ENCODE assay signal across 9 cellular contexts in genomic region chr11:27233654-27234042, GRCh38.
DNase-seq lines count a peak whose midpoint lies in the region; ATAC-seq and TF ChIP-seq lines count a peak whose summit lies in the region.
"Had no signal": no experiment of that assay in that cellular context is flagged by ENCODE, and none has a peak within 500 bp of the region (broad histone marks: within the 10 kb centered on the region; RNA-seq: fewer than 3 reads in every experiment).

No MANE protein-coding gene starts in this region.

- no peak overlapping the region for H3K4me3 Mint-ChIP-seq in activated naive CD8-positive, alpha-beta T cell treated with anti-CD3 and anti-CD28 coated beads for 36 hours
- H3K4me3 Mint-ChIP-seq: immature natural killer cell had no signal

- peak; percentile 20 for ATAC-seq in GM19025 (IDR thresholded peaks at IDR 0.05; ENCODE audit: low read depth, unreplicated experiment)
- peak; percentile 5 for ATAC-seq in HG02840 (IDR thresholded peaks at IDR 0.05; ENCODE audit: low FRiP score, unreplicated experiment)
- peak; percentile 59 for ATAC-seq in sciatic nerve
- ATAC-seq in HG03025 (IDR thresholded peaks at IDR 0.05; ENCODE audit: low FRiP score, unreplicated experiment) = no peak

- no peaks in the 10 kb centered on the region for H3K27me3 ChIP-seq in SJSA1 (replicated peaks)

- H3K4me1 Mint-ChIP-seq in activated naive CD8-positive, alpha-beta T cell treated with anti-CD3 and anti-CD28 coated beads for 36 hours = no peaks in the 10 kb centered on the region
- H3K4me1 Mint-ChIP-seq: immature natural killer cell had no signal

- intact Hi-C loops in sciatic nerve (cut with DNase I) = no loop called here

- H3K27ac ChIP-seq in SJSA1 (peak overlapping the region; percentile 51), coronary artery (peak overlapping the region in 1 of 2 donors; percentile 21)

- H3K4me3 ChIP-seq in SJSA1 = no peak overlapping the region
- no peak overlapping the region for H3K4me3 ChIP-seq in coronary artery

- peaks cover 29% of the 10 kb centered on the region for H3K4me1 ChIP-seq in SJSA1 (replicated peaks)

- TF ChIP-seq CTCF in coronary artery (IDR thresholded peaks at IDR 0.05) = no peak

- no peaks in the 10 kb centered on the region for H3K36me3 ChIP-seq in SJSA1

- no peaks in the 10 kb centered on the region for H3K36me3 Mint-ChIP-seq in activated naive CD8-positive, alpha-beta T cell treated with anti-CD3 and anti-CD28 coated beads for 36 hours
- H3K36me3 Mint-ChIP-seq: immature natural killer cell had no signal

- H3K9me3 ChIP-seq in SJSA1 (replicated peaks) = no peaks in the 10 kb centered on the region

- H3K27ac Mint-ChIP-seq in activated naive CD8-positive, alpha-beta T cell treated with anti-CD3 and anti-CD28 coated beads for 36 hours = no peak overlapping the region
- H3K27ac Mint-ChIP-seq: immature natural killer cell had no signal

- peaks cover under 1% of the 10 kb centered on the region for H3K27me3 Mint-ChIP-seq in activated naive CD8-positive, alpha-beta T cell treated with anti-CD3 and anti-CD28 coated beads for 36 hours

- DNase-seq in SJSA1 (ENCODE audit: low read depth in 1 of 2, low spot score in 2 of 2) = no peak
- DNase-seq in sciatic nerve (ENCODE audit: low spot score) = no peak
- DNase-seq in activated naive CD8-positive, alpha-beta T cell treated with anti-CD3 and anti-CD28 coated beads for 36 hours = no peak
- DNase-seq in islet precursor cell = no peak
- no peak for DNase-seq in coronary artery (ENCODE audit: low spot score)
- DNase-seq: immature natural killer cell had no signal

- no peaks in the 10 kb centered on the region for H3K9me3 Mint-ChIP-seq in activated naive CD8-positive, alpha-beta T cell treated with anti-CD3 and anti-CD28 coated beads for 36 hours
- H3K9me3 Mint-ChIP-seq: immature natural killer cell had no signal
